ENCODE assay signal across 8 cellular contexts in the genomic region with DNA sequence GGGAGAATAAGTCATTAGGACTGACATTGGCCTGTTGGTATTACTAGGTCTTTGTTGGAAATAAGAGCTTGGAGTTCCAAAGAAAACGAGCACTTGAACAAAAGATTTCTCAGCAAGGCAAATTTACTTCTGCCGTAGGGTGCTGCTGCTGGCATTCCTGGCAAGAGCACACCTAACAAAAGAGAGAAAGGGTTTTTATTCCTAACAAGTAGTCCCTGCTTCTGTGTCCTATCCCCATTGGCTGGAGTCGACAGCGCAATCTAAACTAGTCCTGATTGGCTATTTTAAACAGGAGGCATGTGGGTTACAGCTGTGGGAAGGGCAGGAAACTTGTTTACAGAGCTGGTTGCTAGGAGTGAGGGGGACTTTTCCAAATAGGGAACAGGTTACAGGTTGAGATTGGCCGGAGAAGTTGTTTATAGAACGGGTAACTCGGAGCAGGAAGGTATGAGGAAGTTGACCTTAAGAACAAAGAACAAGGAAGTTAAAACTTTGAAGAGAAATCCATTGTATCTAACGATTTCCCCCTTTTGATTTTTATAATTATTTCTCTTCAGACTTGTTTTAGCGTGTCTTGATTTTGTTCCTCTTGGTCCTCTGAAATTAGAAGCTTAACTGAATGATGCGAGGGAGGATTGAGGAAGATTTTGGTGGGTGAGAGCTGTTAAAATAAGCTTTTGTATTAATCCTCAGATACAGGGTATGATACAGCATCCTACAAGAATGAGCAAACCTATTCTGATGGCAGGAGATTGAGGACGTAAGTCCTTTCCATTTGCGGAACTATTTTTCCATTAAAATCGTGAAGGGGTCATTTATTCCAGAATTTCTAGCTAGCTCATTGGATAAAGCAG. TPM values are rescaled to one million over a fixed set of nuclear protein-coding genes. Genes with fewer than 3 reads are reported as not detected.
A peak's percentile ranks its signal among the peaks of the same experiment; 100 is the strongest.
DNase-seq lines count a peak whose midpoint lies in the region; ATAC-seq and TF ChIP-seq lines count a peak whose summit lies in the region.

No MANE protein-coding gene starts in this region.

- no peak overlapping the region for H3K27ac ChIP-seq in CD4-positive, alpha-beta T cell (ENCODE audit: low read depth, low read length)

- intact Hi-C loops in CD4-positive, alpha-beta T cell (cut with DNase I, micrococcal nuclease) = no loop called here
- intact Hi-C loops in cardiac septum (cut with DNase I) = no loop called here

- peaks cover 26% of the 10 kb centered on the region for H3K9me3 Mint-ChIP-seq in CD4-positive, alpha-beta T cell
- H3K9me3 Mint-ChIP-seq in IgD-negative memory B cell = peaks cover 10 to 50% (median 45%) of the 10 kb centered on the region in 3 donors
- H3K9me3 Mint-ChIP-seq in activated naive CD8-positive, alpha-beta T cell treated with anti-CD3 and anti-CD28 coated beads, Interleukin-2, amount 10 ng/mL, durations not matched to agents 7 days and 5 days = peaks cover 36% of the 10 kb centered on the region

- H3K27me3 ChIP-seq in CD4-positive, alpha-beta T cell (ENCODE audit: control insufficient read depth, insufficient read depth, low read length) = no peaks in the 10 kb centered on the region

- ATAC-seq in CD4-positive, alpha-beta T cell (ENCODE audit: poor library complexity) = no peak
- ATAC-seq in activated naive CD8-positive, alpha-beta T cell treated with anti-CD3 and anti-CD28 coated beads, Interleukin-2, amount 10 ng/mL, durations not matched to agents 7 days and 5 days (ENCODE audit: low read depth) = no peak

- H3K4me1 Mint-ChIP-seq in CD4-positive, alpha-beta T cell (ENCODE audit: low read depth) = peaks cover 67% of the 10 kb centered on the region
- peaks cover 52 to 73% (median 55%) of the 10 kb centered on the region in 3 donors for H3K4me1 Mint-ChIP-seq in IgD-negative memory B cell
- peaks cover 61% of the 10 kb centered on the region for H3K4me1 Mint-ChIP-seq in activated naive CD8-positive, alpha-beta T cell treated with anti-CD3 and anti-CD28 coated beads, Interleukin-2, amount 10 ng/mL, durations not matched to agents 7 days and 5 days

- peaks cover 4% of the 10 kb centered on the region for H3K27me3 Mint-ChIP-seq in CD4-positive, alpha-beta T cell
- peaks cover 2% of the 10 kb centered on the region for H3K27me3 Mint-ChIP-seq in IgD-negative memory B cell
- H3K27me3 Mint-ChIP-seq in activated naive CD8-positive, alpha-beta T cell treated with anti-CD3 and anti-CD28 coated beads, Interleukin-2, amount 10 ng/mL, durations not matched to agents 7 days and 5 days = no peaks in the 10 kb centered on the region

- H3K36me3 Mint-ChIP-seq in CD4-positive, alpha-beta T cell (ENCODE audit: low read depth) = peaks cover 98% of the 10 kb centered on the region
- H3K36me3 Mint-ChIP-seq in IgD-negative memory B cell = peaks cover 64% of the 10 kb centered on the region
- H3K36me3 Mint-ChIP-seq in activated naive CD8-positive, alpha-beta T cell treated with anti-CD3 and anti-CD28 coated beads, Interleukin-2, amount 10 ng/mL, durations not matched to agents 7 days and 5 days = peaks cover 88% of the 10 kb centered on the region

- H3K4me3 Mint-ChIP-seq in CD4-positive, alpha-beta T cell = peak overlapping the region; percentile 80
- peak overlapping the region; percentile 68 to 99 (median 89) for H3K4me3 Mint-ChIP-seq in IgD-negative memory B cell
- H3K4me3 Mint-ChIP-seq in activated naive CD8-positive, alpha-beta T cell treated with anti-CD3 and anti-CD28 coated beads, Interleukin-2, amount 10 ng/mL, durations not matched to agents 7 days and 5 days = peak overlapping the region; percentile 99

- CTCF ChIA-PET in CD4-positive, alpha-beta T cell (lab: Charles Lee) = no interaction called here

- no peak for TF ChIP-seq CTCF in CD4-positive, alpha-beta T cell (IDR thresholded peaks at IDR 0.05)

- peaks cover 67% of the 10 kb centered on the region for H3K9me3 ChIP-seq in CD4-positive, alpha-beta T cell (ENCODE audit: control insufficient read depth, low read length)

- no peak for DNase-seq in CD4-positive, alpha-beta T cell
- DNase-seq in activated naive CD8-positive, alpha-beta T cell treated with anti-CD3 and anti-CD28 coated beads, Interleukin-2, amount 10 ng/mL, durations not matched to agents 7 days and 5 days = no peak
- DNase-seq in lung microvascular endothelial cell (ENCODE audit: low read depth in 2 of 2) (peak; percentile 74 to 89), Ammon's horn (ENCODE audit: low spot score) (no peak), NCI-H146 treated with DMSO at 0.1 percent for 48 hours (lab: John Stamatoyannopoulos, UW; ENCODE audit: unreplicated experiment) (no peak), middle frontal gyrus (ENCODE audit: extremely low spot score, low spot score) (no peak), cardiac septum (ENCODE audit: low spot score) (no peak)

- peak overlapping the region; percentile 93 for H3K27ac Mint-ChIP-seq in CD4-positive, alpha-beta T cell
- H3K27ac Mint-ChIP-seq in IgD-negative memory B cell = peak overlapping the region; percentile 91 to 99 (median 95)
- H3K27ac Mint-ChIP-seq in activated naive CD8-positive, alpha-beta T cell treated with anti-CD3 and anti-CD28 coated beads, Interleukin-2, amount 10 ng/mL, durations not matched to agents 7 days and 5 days = peak overlapping the region; percentile 66

- POLR2A ChIA-PET in CD4-positive, alpha-beta T cell (lab: Charles Lee) = interaction anchor here (0.9 to 2.6 kb wide), 4 partner anchors 8 to 93 kb away, joined by 3 to 8 read pairs (median 5); a partner anchor contains a TSS
- POLR2A ChIA-PET in activated naive CD8-positive, alpha-beta T cell treated with anti-CD3 and anti-CD28 coated beads, Interleukin-2, amount 10 ng/mL, durations not matched to agents 7 days and 5 days (lab: Charles Lee) = interaction anchor here (0.9 to 2.3 kb wide), 5 partner anchors 10 to 235 kb away, joined by 3 to 7 read pairs (median 5); a partner anchor contains a TSS

RNA-seq across cellular contexts. Expression of a gene that starts 3.4 kb away (rescaled TPM):
- 10 to 100 TPM; 50.6 to 51.6 TPM for total RNA-seq in CD4-positive, alpha-beta T cell
- polyA plus RNA-seq in IgD-negative memory B cell = 45.2 TPM
- total RNA-seq in activated naive CD8-positive, alpha-beta T cell treated with anti-CD3 and anti-CD28 coated beads, Interleukin-2, amount 10 ng/mL, durations not matched to agents 7 days and 5 days = 10 to 100 TPM; 64.2 to 66.6 TPM
- total RNA-seq in lung microvascular endothelial cell (20.9 and 23.0 TPM in 2 replicates), cardiac septum (24.0 TPM)

Comparison
In these comparisons a context has a peak if more than half of its experiments do, and no peak if none do; other contexts are left out.
1. DNase-seq: peak in lung microvascular endothelial cell (2 of 2); none in CD4-positive, alpha-beta T cell (0 of 10), activated naive CD8-positive, alpha-beta T cell treated with anti-CD3 and anti-CD28 coated beads, Interleukin-2, amount 10 ng/mL, durations not matched to agents 7 days and 5 days (single experiment), Ammon's horn (single experiment), NCI-H146 treated with DMSO at 0.1 percent for 48 hours (single experiment), middle frontal gyrus (single experiment) and cardiac septum (single experiment).
2. Peak in every context shown above with its lines, with median percentiles within 50 percentile points of each other: H3K27ac Mint-ChIP-seq and H3K4me3 Mint-ChIP-seq.